1 cellular context compared by ENCODE assay signal in the genomic region with DNA sequence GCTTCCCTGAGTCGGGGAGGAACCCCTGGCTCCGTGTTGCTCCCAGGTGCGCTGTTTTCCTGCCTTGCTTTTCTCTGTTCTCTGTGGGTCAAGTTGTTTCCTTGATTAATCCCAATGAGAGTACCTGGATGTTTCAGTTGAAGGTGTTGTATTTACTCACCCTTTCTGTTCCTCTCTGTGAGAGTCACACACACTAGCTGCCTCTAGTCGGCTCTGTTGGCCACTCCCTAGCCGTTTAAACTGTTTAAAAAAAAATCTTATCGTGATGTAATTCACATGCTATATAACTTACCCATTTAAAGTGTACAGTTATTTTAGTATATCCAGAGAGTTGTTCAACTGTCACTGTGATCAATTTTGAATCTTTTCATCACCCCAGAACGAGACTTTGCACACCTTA.
A peak's percentile ranks its signal among the peaks of the same experiment; 100 is the strongest.
TF ChIP-seq lines count a peak whose summit lies in the region.

No MANE protein-coding gene starts in this region.

TF ChIP-seq in GM12878, 131 proteins besides CTCF, POLR2A, EP300 and RAD21 (continued from another document):
- TF ChIP-seq, protein P1, sequence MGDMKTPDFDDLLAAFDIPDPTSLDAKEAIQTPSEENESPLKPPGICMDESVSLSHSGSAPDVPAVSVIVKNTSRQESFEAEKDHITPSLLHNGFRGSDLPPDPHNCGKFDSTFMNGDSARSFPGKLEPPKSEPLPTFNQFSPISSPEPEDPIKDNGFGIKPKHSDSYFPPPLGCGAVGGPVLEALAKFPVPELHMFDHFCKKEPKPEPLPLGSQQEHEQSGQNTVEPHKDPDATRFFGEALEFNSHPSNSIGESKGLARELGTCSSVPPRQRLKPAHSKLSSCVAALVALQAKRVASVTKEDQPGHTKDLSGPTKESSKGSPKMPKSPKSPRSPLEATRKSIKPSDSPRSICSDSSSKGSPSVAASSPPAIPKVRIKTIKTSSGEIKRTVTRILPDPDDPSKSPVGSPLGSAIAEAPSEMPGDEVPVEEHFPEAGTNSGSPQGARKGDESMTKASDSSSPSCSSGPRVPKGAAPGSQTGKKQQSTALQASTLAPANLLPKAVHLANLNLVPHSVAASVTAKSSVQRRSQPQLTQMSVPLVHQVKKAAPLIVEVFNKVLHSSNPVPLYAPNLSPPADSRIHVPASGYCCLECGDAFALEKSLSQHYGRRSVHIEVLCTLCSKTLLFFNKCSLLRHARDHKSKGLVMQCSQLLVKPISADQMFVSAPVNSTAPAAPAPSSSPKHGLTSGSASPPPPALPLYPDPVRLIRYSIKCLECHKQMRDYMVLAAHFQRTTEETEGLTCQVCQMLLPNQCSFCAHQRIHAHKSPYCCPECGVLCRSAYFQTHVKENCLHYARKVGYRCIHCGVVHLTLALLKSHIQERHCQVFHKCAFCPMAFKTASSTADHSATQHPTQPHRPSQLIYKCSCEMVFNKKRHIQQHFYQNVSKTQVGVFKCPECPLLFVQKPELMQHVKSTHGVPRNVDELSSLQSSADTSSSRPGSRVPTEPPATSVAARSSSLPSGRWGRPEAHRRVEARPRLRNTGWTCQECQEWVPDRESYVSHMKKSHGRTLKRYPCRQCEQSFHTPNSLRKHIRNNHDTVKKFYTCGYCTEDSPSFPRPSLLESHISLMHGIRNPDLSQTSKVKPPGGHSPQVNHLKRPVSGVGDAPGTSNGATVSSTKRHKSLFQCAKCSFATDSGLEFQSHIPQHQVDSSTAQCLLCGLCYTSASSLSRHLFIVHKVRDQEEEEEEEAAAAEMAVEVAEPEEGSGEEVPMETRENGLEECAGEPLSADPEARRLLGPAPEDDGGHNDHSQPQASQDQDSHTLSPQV (IDR thresholded peaks at IDR 0.05), result no peak
- TF ChIP-seq DPF2 (IDR thresholded peaks at IDR 0.05) (no peak), EED (IDR thresholded peaks at IDR 0.05; ENCODE audit: low read depth) (peak; percentile 41; the same call in 1 of the 2 replicates)
- TF ChIP-seq, protein P2, sequence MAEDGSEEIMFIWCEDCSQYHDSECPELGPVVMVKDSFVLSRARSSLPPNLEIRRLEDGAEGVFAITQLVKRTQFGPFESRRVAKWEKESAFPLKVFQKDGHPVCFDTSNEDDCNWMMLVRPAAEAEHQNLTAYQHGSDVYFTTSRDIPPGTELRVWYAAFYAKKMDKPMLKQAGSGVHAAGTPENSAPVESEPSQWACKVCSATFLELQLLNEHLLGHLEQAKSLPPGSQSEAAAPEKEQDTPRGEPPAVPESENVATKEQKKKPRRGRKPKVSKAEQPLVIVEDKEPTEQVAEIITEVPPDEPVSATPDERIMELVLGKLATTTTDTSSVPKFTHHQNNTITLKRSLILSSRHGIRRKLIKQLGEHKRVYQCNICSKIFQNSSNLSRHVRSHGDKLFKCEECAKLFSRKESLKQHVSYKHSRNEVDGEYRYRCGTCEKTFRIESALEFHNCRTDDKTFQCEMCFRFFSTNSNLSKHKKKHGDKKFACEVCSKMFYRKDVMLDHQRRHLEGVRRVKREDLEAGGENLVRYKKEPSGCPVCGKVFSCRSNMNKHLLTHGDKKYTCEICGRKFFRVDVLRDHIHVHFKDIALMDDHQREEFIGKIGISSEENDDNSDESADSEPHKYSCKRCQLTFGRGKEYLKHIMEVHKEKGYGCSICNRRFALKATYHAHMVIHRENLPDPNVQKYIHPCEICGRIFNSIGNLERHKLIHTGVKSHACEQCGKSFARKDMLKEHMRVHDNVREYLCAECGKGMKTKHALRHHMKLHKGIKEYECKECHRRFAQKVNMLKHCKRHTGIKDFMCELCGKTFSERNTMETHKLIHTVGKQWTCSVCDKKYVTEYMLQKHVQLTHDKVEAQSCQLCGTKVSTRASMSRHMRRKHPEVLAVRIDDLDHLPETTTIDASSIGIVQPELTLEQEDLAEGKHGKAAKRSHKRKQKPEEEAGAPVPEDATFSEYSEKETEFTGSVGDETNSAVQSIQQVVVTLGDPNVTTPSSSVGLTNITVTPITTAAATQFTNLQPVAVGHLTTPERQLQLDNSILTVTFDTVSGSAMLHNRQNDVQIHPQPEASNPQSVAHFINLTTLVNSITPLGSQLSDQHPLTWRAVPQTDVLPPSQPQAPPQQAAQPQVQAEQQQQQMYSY (CRISPR knock-in tag; IDR thresholded peaks at IDR 0.05), result no peak
